30 cellular contexts compared by ENCODE assay signal in genomic region chr14:61395115-61395725, GRCh38.
DNase-seq lines count a peak whose midpoint lies in the region; ATAC-seq and TF ChIP-seq lines count a peak whose summit lies in the region.
"Had no signal": no experiment of that assay in that cellular context is flagged by ENCODE, and none has a peak within 500 bp of the region (broad histone marks: within the 10 kb centered on the region; RNA-seq: fewer than 3 reads in every experiment).

No MANE protein-coding gene starts in this region.

- no peaks in the 10 kb centered on the region for H3K27me3 ChIP-seq in CD4-positive, alpha-beta T cell (ENCODE audit: control insufficient read depth, insufficient read depth, low read length)
- no peaks in the 10 kb centered on the region for H3K27me3 ChIP-seq in CD8-positive, alpha-beta T cell (ENCODE audit: insufficient read depth, low read length)
- H3K27me3 ChIP-seq in tibial artery: no peaks in the 10 kb centered on the region
- H3K27me3 ChIP-seq: BLaER1 treated with 17β-estradiol and CSF1 and Interleukin-3, amounts not matched to agents 10 nM and 100 nM; heart right ventricle; SJCRH30; tibial nerve had no signal

- peak overlapping the region; percentile 64 for H3K4me3 Mint-ChIP-seq in CD4-positive, alpha-beta T cell
- peak overlapping the region; percentile 59 for H3K4me3 Mint-ChIP-seq in CD8-positive, alpha-beta T cell
- no peak overlapping the region for H3K4me3 Mint-ChIP-seq in activated CD8-positive, alpha-beta T cell treated with anti-CD3 and anti-CD28 coated beads, Interleukin-2, amount 10 ng/mL, durations not matched to agents 7 days and 5 days
- H3K4me3 Mint-ChIP-seq in natural killer cell: peak overlapping the region; percentile 58
- H3K4me3 Mint-ChIP-seq in endothelial cell (ENCODE audit: unreplicated experiment): no peak overlapping the region
- H3K4me3 Mint-ChIP-seq: activated CD4-positive, alpha-beta T cell treated with anti-CD3 and anti-CD28 coated beads, Interleukin-2, amount 10 ng/mL, durations not matched to agents 24 days and 14 days; dendritic cell treated with granulocyte-macrophage colony-stimulating factor and Interleukin-4, amounts not matched to agents 40 ng/mL and 50 ng/mL, for 4 days; endodermal cell had no signal

- peak in 1 of 10 experiments; percentile 24 for DNase-seq in CD4-positive, alpha-beta T cell
- DNase-seq in CD8-positive, alpha-beta T cell: peak in 2 of 7 experiments; percentile 23 to 43
- no peak for DNase-seq in activated CD8-positive, alpha-beta T cell treated with anti-CD3 and anti-CD28 coated beads, Interleukin-2, amount 10 ng/mL, durations not matched to agents 7 days and 5 days
- DNase-seq in natural killer cell (no peak), endothelial cell (ENCODE audit: low spot score) (no peak), putamen (ENCODE audit: low spot score) (no peak), tibial artery (no peak)
- DNase-seq: activated CD4-positive, alpha-beta T cell treated with anti-CD3 and anti-CD28 coated beads, Interleukin-2, amount 10 ng/mL, durations not matched to agents 24 days and 14 days; endodermal cell; foreskin fibroblast; GOT3; heart right ventricle; kidney; left ventricle myocardium superior; mesendoderm; MM.1S; NCI-H1105 treated with DMSO at 0.1 percent for 48 hours; NCI-H1930; NCI-H2171 treated with DMSO at 0.1 percent for 48 hours; NCI-H510A; SJCRH30; stimulated activated CD8-positive, alpha-beta memory T cell treated with anti-CD3 and anti-CD28 coated beads, Interleukin-4, amount 100 ng/mL, for 48 hours; WERI-Rb-1 had no signal

- H3K9me3 ChIP-seq in CD4-positive, alpha-beta T cell (ENCODE audit: control insufficient read depth, low read length): no peaks in the 10 kb centered on the region
- no peaks in the 10 kb centered on the region for H3K9me3 ChIP-seq in CD8-positive, alpha-beta T cell (ENCODE audit: low read length)
- H3K9me3 ChIP-seq in tibial artery: no peaks in the 10 kb centered on the region
- H3K9me3 ChIP-seq: heart right ventricle, SJCRH30, tibial nerve had no signal

- no peaks in the 10 kb centered on the region for H3K27me3 Mint-ChIP-seq in CD4-positive, alpha-beta T cell
- no peaks in the 10 kb centered on the region for H3K27me3 Mint-ChIP-seq in CD8-positive, alpha-beta T cell (ENCODE audit: low read depth)
- no peaks in the 10 kb centered on the region for H3K27me3 Mint-ChIP-seq in activated CD8-positive, alpha-beta T cell treated with anti-CD3 and anti-CD28 coated beads, Interleukin-2, amount 10 ng/mL, durations not matched to agents 7 days and 5 days (ENCODE audit: low read depth)
- H3K27me3 Mint-ChIP-seq in natural killer cell (ENCODE audit: low read depth in 2 of 2) (no peaks in the 10 kb centered on the region), endothelial cell (ENCODE audit: unreplicated experiment) (peaks cover 3% of the 10 kb centered on the region)
- H3K27me3 Mint-ChIP-seq: activated CD4-positive, alpha-beta T cell treated with anti-CD3 and anti-CD28 coated beads, Interleukin-2, amount 10 ng/mL, durations not matched to agents 24 days and 14 days; dendritic cell treated with granulocyte-macrophage colony-stimulating factor and Interleukin-4, amounts not matched to agents 40 ng/mL and 50 ng/mL, for 4 days had no signal

- peaks cover 98% of the 10 kb centered on the region for H3K4me1 ChIP-seq in CD8-positive, alpha-beta T cell (ENCODE audit: insufficient read depth, low read length)
- no peaks in the 10 kb centered on the region for H3K4me1 ChIP-seq in tibial artery
- H3K4me1 ChIP-seq: SJCRH30, tibial nerve had no signal

- no peak for TF ChIP-seq CTCF in CD4-positive, alpha-beta T cell (IDR thresholded peaks at IDR 0.05)
- no peak for TF ChIP-seq CTCF in CD8-positive, alpha-beta T cell (IDR thresholded peaks at IDR 0.05)
- no peak for TF ChIP-seq CTCF in natural killer cell (IDR thresholded peaks at IDR 0.05)
- no peak for TF ChIP-seq CTCF in endothelial cell (IDR thresholded peaks at IDR 0.05; ENCODE audit: unreplicated experiment)
- no peak for TF ChIP-seq CTCF in tibial artery (IDR thresholded peaks at IDR 0.05)

- H3K27ac Mint-ChIP-seq in CD4-positive, alpha-beta T cell: peak overlapping the region; percentile 82
- H3K27ac Mint-ChIP-seq in CD8-positive, alpha-beta T cell: peak overlapping the region; percentile 90
- H3K27ac Mint-ChIP-seq in activated CD8-positive, alpha-beta T cell treated with anti-CD3 and anti-CD28 coated beads, Interleukin-2, amount 10 ng/mL, durations not matched to agents 7 days and 5 days: peak overlapping the region; percentile 78
- H3K27ac Mint-ChIP-seq in natural killer cell (no peak overlapping the region), endothelial cell (ENCODE audit: unreplicated experiment) (no peak overlapping the region)
- H3K27ac Mint-ChIP-seq: activated T-helper 2 cell treated with anti-CD3 and anti-CD28 coated beads, Interferon-gamma antibody, Interleukin-2, Interleukin-4, amounts not matched to agents 10 μg/mL and 5 μg/mL and 100 μg/mL, durations not matched to agents 14 hours and 24 hours and 36 hours; dendritic cell treated with granulocyte-macrophage colony-stimulating factor and Interleukin-4, amounts not matched to agents 40 ng/mL and 50 ng/mL, for 4 days; endodermal cell; progenitor cell of endocrine pancreas had no signal

- peak; percentile 50 for ATAC-seq in CD4-positive, alpha-beta T cell (ENCODE audit: poor library complexity)
- peak; percentile 20 for ATAC-seq in CD8-positive, alpha-beta T cell
- no peak for ATAC-seq in activated CD8-positive, alpha-beta T cell treated with anti-CD3 and anti-CD28 coated beads, Interleukin-2, amount 10 ng/mL, durations not matched to agents 7 days and 5 days
- ATAC-seq in natural killer cell: peak in 2 of 3 donors; percentile 25 to 40
- ATAC-seq: esophagus mucosa, left ventricle myocardium superior, sciatic nerve had no signal

- peaks cover 74% of the 10 kb centered on the region for H3K36me3 Mint-ChIP-seq in CD4-positive, alpha-beta T cell (ENCODE audit: low read depth)
- H3K36me3 Mint-ChIP-seq in CD8-positive, alpha-beta T cell: peaks cover 72% of the 10 kb centered on the region
- H3K36me3 Mint-ChIP-seq in activated CD8-positive, alpha-beta T cell treated with anti-CD3 and anti-CD28 coated beads, Interleukin-2, amount 10 ng/mL, durations not matched to agents 7 days and 5 days (ENCODE audit: low read depth): peaks cover 83% of the 10 kb centered on the region
- H3K36me3 Mint-ChIP-seq in natural killer cell (peaks cover 20% of the 10 kb centered on the region), endothelial cell (ENCODE audit: low read depth, unreplicated experiment) (no peaks in the 10 kb centered on the region)

- H3K4me3 ChIP-seq in CD8-positive, alpha-beta T cell (ENCODE audit: low read depth, low read length): no peak overlapping the region
- no peak overlapping the region for H3K4me3 ChIP-seq in tibial artery
- H3K4me3 ChIP-seq: BLaER1 treated with 17β-estradiol and CSF1 and Interleukin-3, amounts not matched to agents 10 nM and 100 nM; heart right ventricle; SJCRH30; tibial nerve had no signal

- H3K9me3 Mint-ChIP-seq in CD4-positive, alpha-beta T cell: no peaks in the 10 kb centered on the region
- no peaks in the 10 kb centered on the region for H3K9me3 Mint-ChIP-seq in CD8-positive, alpha-beta T cell
- H3K9me3 Mint-ChIP-seq in activated CD8-positive, alpha-beta T cell treated with anti-CD3 and anti-CD28 coated beads, Interleukin-2, amount 10 ng/mL, durations not matched to agents 7 days and 5 days (ENCODE audit: insufficient read depth): no peaks in the 10 kb centered on the region
- H3K9me3 Mint-ChIP-seq in natural killer cell (no peaks in the 10 kb centered on the region), endothelial cell (ENCODE audit: unreplicated experiment) (no peaks in the 10 kb centered on the region)
- H3K9me3 Mint-ChIP-seq: activated CD4-positive, alpha-beta T cell treated with anti-CD3 and anti-CD28 coated beads, Interleukin-2, amount 10 ng/mL, durations not matched to agents 24 days and 14 days; activated T-helper 2 cell treated with anti-CD3 and anti-CD28 coated beads, Interferon-gamma antibody, Interleukin-2, Interleukin-4, amounts not matched to agents 10 μg/mL and 5 μg/mL and 100 μg/mL, durations not matched to agents 14 hours and 24 hours and 36 hours; dendritic cell treated with granulocyte-macrophage colony-stimulating factor and Interleukin-4, amounts not matched to agents 40 ng/mL and 50 ng/mL, for 4 days; endodermal cell had no signal

- H3K27ac ChIP-seq in CD4-positive, alpha-beta T cell (ENCODE audit: low read depth, low read length): no peak overlapping the region
- H3K27ac ChIP-seq in CD8-positive, alpha-beta T cell (ENCODE audit: low read depth, low read length): no peak overlapping the region
- H3K27ac ChIP-seq in tibial artery: no peak overlapping the region
- H3K27ac ChIP-seq: BLaER1 treated with 17β-estradiol and CSF1 and Interleukin-3, amounts not matched to agents 10 nM and 100 nM; heart right ventricle; SJCRH30; tibial nerve; WERI-Rb-1 had no signal

- H3K4me1 Mint-ChIP-seq in CD4-positive, alpha-beta T cell (ENCODE audit: low read depth): peaks cover 99% of the 10 kb centered on the region
- H3K4me1 Mint-ChIP-seq in CD8-positive, alpha-beta T cell (ENCODE audit: low read depth): no peaks in the 10 kb centered on the region
- H3K4me1 Mint-ChIP-seq in activated CD8-positive, alpha-beta T cell treated with anti-CD3 and anti-CD28 coated beads, Interleukin-2, amount 10 ng/mL, durations not matched to agents 7 days and 5 days (ENCODE audit: low read depth): peaks cover 40% of the 10 kb centered on the region
- H3K4me1 Mint-ChIP-seq in natural killer cell (peaks cover 43 to 78% of the 10 kb centered on the region in 2 donors), endothelial cell (ENCODE audit: unreplicated experiment) (peaks cover 4% of the 10 kb centered on the region)

- peaks cover 12% of the 10 kb centered on the region for H3K36me3 ChIP-seq in CD8-positive, alpha-beta T cell (ENCODE audit: insufficient read depth, low read length)
- no peaks in the 10 kb centered on the region for H3K36me3 ChIP-seq in tibial artery
- H3K36me3 ChIP-seq: heart right ventricle, SJCRH30, tibial nerve, WERI-Rb-1 had no signal

- intact Hi-C loops in CD4-positive, alpha-beta T cell (cut with DNase I, micrococcal nuclease): no loop called here
- intact Hi-C loops in CD8-positive, alpha-beta T cell (cut with DNase I, micrococcal nuclease): loop anchor here in 1 of 2 experiments (1.0 to 2.0 kb wide), 2 partner anchors 8 to 44 kb away; no protein-coding TSS in a partner anchor
- intact Hi-C loops in natural killer cell (cut with micrococcal nuclease): no loop called here
- intact Hi-C loops in tibial artery (cut with DNase I; ENCODE audit: low total_unique reads): no loop called here

- CTCF ChIA-PET in CD4-positive, alpha-beta T cell (lab: Charles Lee): interaction anchor here (0.7 to 1.7 kb wide), 6 partner anchors 15 to 403 kb away, joined by 3 to 6 read pairs (median 4); partner anchors contain the start of gene PRKCH
- CTCF ChIA-PET in CD8-positive, alpha-beta T cell (lab: Charles Lee): interaction anchor here (0.8 to 4.3 kb wide), 10 partner anchors 10 to 303 kb away, joined by 3 to 23 read pairs (median 4); partner anchors contain the start of gene PRKCH
- CTCF ChIA-PET in activated CD8-positive, alpha-beta T cell treated with anti-CD3 and anti-CD28 coated beads, Interleukin-2, amount 10 ng/mL, durations not matched to agents 7 days and 5 days (lab: Charles Lee): interaction anchor here (1.0 to 2.6 kb wide), 7 partner anchors 13 to 442 kb away, joined by 3 to 5 read pairs (median 3); no protein-coding TSS in a partner anchor

- POLR2A ChIA-PET in CD4-positive, alpha-beta T cell (lab: Charles Lee): interaction anchor here (0.6 to 4.6 kb wide), 17 partner anchors 8 to 99 kb away, joined by 3 to 18 read pairs (median 3); partner anchors contain the start of gene PRKCH
- POLR2A ChIA-PET in CD8-positive, alpha-beta T cell (lab: Charles Lee): interaction anchor here (0.7 to 4.2 kb wide), 9 partner anchors 8 to 73 kb away, joined by 3 to 20 read pairs (median 3); partner anchors contain the start of gene PRKCH
- POLR2A ChIA-PET in activated CD8-positive, alpha-beta T cell treated with anti-CD3 and anti-CD28 coated beads, Interleukin-2, amount 10 ng/mL, durations not matched to agents 7 days and 5 days (lab: Charles Lee): interaction anchor here (1.1 to 1.4 kb wide), 3 partner anchors 8 to 13 kb away, joined by 3 to 4 read pairs (median 4); no protein-coding TSS in a partner anchor

Comparison
In these comparisons a context has a peak if more than half of its experiments do, and no peak if none do; other contexts are left out.
1. H3K27ac Mint-ChIP-seq: peak in CD4-positive, alpha-beta T cell (single experiment), CD8-positive, alpha-beta T cell (single experiment) and activated CD8-positive, alpha-beta T cell treated with anti-CD3 and anti-CD28 coated beads, Interleukin-2, amount 10 ng/mL, durations not matched to agents 7 days and 5 days (single experiment); none in natural killer cell (0 of 2) and endothelial cell (single experiment).
2. H3K4me3 Mint-ChIP-seq: peak in CD4-positive, alpha-beta T cell (single experiment), CD8-positive, alpha-beta T cell (single experiment) and natural killer cell (single experiment); none in activated CD8-positive, alpha-beta T cell treated with anti-CD3 and anti-CD28 coated beads, Interleukin-2, amount 10 ng/mL, durations not matched to agents 7 days and 5 days (single experiment) and endothelial cell (single experiment).